22 cellular contexts compared by ENCODE assay signal in genomic region chr21:27555996-27556395, GRCh38.
DNase-seq lines count a peak whose midpoint lies in the region; ATAC-seq and TF ChIP-seq lines count a peak whose summit lies in the region.
"Had no signal": no experiment of that assay in that cellular context is flagged by ENCODE, and none has a peak within 500 bp of the region (broad histone marks: within the 10 kb centered on the region; RNA-seq: fewer than 3 reads in every experiment).

No MANE protein-coding gene starts in this region.

- no peaks in the 10 kb centered on the region for H3K4me1 ChIP-seq in upper lobe of left lung
- H3K4me1 ChIP-seq: A549, BE2C, SJSA1 had no signal

- H3K36me3 Mint-ChIP-seq in osteocyte (ENCODE audit: unreplicated experiment) (peaks cover 15% of the 10 kb centered on the region), immature natural killer cell (no peaks in the 10 kb centered on the region)
- H3K36me3 Mint-ChIP-seq: CD4-positive, CD25-positive, alpha-beta regulatory T cell had no signal

- no peak for TF ChIP-seq POLR2A in upper lobe of left lung (IDR thresholded peaks at IDR 0.05)

- H3K4me3 Mint-ChIP-seq in osteocyte (ENCODE audit: unreplicated experiment) = no peak overlapping the region
- no peak overlapping the region for H3K4me3 Mint-ChIP-seq in immature natural killer cell
- H3K4me3 Mint-ChIP-seq: CD4-positive, CD25-positive, alpha-beta regulatory T cell; GM23338 had no signal

- H3K27me3 Mint-ChIP-seq in osteocyte (ENCODE audit: unreplicated experiment) (no peaks in the 10 kb centered on the region), immature natural killer cell (ENCODE audit: low read depth in 3 of 3) (peaks cover 0 to 4% (median 3%) of the 10 kb centered on the region in 3 donors)
- H3K27me3 Mint-ChIP-seq: CD4-positive, CD25-positive, alpha-beta regulatory T cell had no signal

- no peaks in the 10 kb centered on the region for H3K27me3 ChIP-seq in upper lobe of left lung
- H3K27me3 ChIP-seq: BE2C, SJSA1 had no signal

- no peak overlapping the region for H3K4me3 ChIP-seq in upper lobe of left lung
- H3K4me3 ChIP-seq: A549, GM23338, SJSA1 had no signal

- 90 to 96% methylated on average over 2 of the region's 2 CpGs for WGBS in upper lobe of left lung, 2 donors

- H3K36me3 ChIP-seq in upper lobe of left lung = no peaks in the 10 kb centered on the region
- H3K36me3 ChIP-seq: BE2C, SJSA1 had no signal

- no peak for ATAC-seq in upper lobe of left lung (ENCODE audit: low FRiP score in 2 of 2)
- ATAC-seq: A549, GM23338, HCT116, Right ventricle myocardium inferior had no signal

- H3K9me3 ChIP-seq in upper lobe of left lung = peaks cover 0 to 13% (median 4%) of the 10 kb centered on the region in 4 donors
- H3K9me3 ChIP-seq: A549, BE2C, SJSA1 had no signal

- DNase-seq in GM03348 (ENCODE audit: low spot score) (peak; percentile 19), NCI-H226 (peak; percentile 17), fibroblast of gingiva (ENCODE audit: low read depth) (peak; percentile 24), osteocyte (ENCODE audit: extremely low spot score, unreplicated experiment) (no peak), Kasumi-1 (lab: John Stamatoyannopoulos, UW) (no peak), immature natural killer cell (no peak), upper lobe of left lung (no peak)
- no peak for DNase-seq in effector CD4-positive, alpha-beta T cell
- DNase-seq: BE2C; CD4-positive, CD25-positive, alpha-beta regulatory T cell; COR-L47; DMS79; NCI-H1105 treated with DMSO at 0.1 percent for 48 hours; NCI-H2029 treated with DMSO at 0.1 percent for 48 hours; NCI-H2171; NCI-H526; OCI-M1 had no signal

- TF ChIP-seq CTCF in osteocyte (IDR thresholded peaks at IDR 0.05) (no peak), upper lobe of left lung (IDR thresholded peaks at IDR 0.05) (no peak)

- H3K27ac Mint-ChIP-seq in osteocyte (ENCODE audit: unreplicated experiment) = peak overlapping the region; percentile 58
- H3K27ac Mint-ChIP-seq in immature natural killer cell = no peak overlapping the region
- H3K27ac Mint-ChIP-seq: GM23338 had no signal

- TF ChIP-seq EP300 in upper lobe of left lung (IDR thresholded peaks at IDR 0.05) = no peak

- H3K4me1 Mint-ChIP-seq in osteocyte (ENCODE audit: unreplicated experiment) (peaks cover 6% of the 10 kb centered on the region), immature natural killer cell (no peaks in the 10 kb centered on the region)
- H3K4me1 Mint-ChIP-seq: CD4-positive, CD25-positive, alpha-beta regulatory T cell had no signal

- H3K9me3 Mint-ChIP-seq in osteocyte (ENCODE audit: unreplicated experiment) = peaks cover 26% of the 10 kb centered on the region
- peaks cover 0 to 13% (median 2%) of the 10 kb centered on the region in 6 donors for H3K9me3 Mint-ChIP-seq in immature natural killer cell

- no peak overlapping the region for H3K27ac ChIP-seq in upper lobe of left lung
- H3K27ac ChIP-seq: A549, SJSA1 had no signal

Comparison
In these comparisons a context has a peak if more than half of its experiments do, and no peak if none do; other contexts are left out.
1. DNase-seq: peak in GM03348 (single experiment), NCI-H226 (single experiment) and fibroblast of gingiva (single experiment); none in osteocyte (single experiment), Kasumi-1 (0 of 2), immature natural killer cell (0 of 3), effector CD4-positive, alpha-beta T cell (single experiment) and upper lobe of left lung (0 of 2).